10 cellular contexts compared by ENCODE assay signal in genomic region chr17:57518587-57519118, GRCh38.
DNase-seq lines count a peak whose midpoint lies in the region; ATAC-seq and TF ChIP-seq lines count a peak whose summit lies in the region.
"Had no signal": no experiment of that assay in that cellular context is flagged by ENCODE, and none has a peak within 500 bp of the region (broad histone marks: within the 10 kb centered on the region; RNA-seq: fewer than 3 reads in every experiment).

No MANE protein-coding gene starts in this region.

- intact Hi-C loops in psoas muscle (cut with DNase I) = no loop called here

- DNase-seq in HK-2 (ENCODE audit: unreplicated experiment) (peak; percentile 21), NCI-H345 treated with DMSO at 0.1 percent for 48 hours (lab: John Stamatoyannopoulos, UW; ENCODE audit: unreplicated experiment) (peak; percentile 85), glutamatergic neuron (peak; percentile 83), psoas muscle (peak in 1 of 2 donors; percentile 75), HT-29 (ENCODE audit: low spot score) (no peak), NCI-H146 treated with DMSO at 0.1 percent for 48 hours (lab: John Stamatoyannopoulos, UW; ENCODE audit: unreplicated experiment) (no peak)
- DNase-seq in stimulated activated naive CD4-positive, alpha-beta T cell (lab: John Stamatoyannopoulos, UW) = no peak
- DNase-seq: colonic mucosa; stimulated activated CD8-positive, alpha-beta memory T cell treated with anti-CD3 and anti-CD28 coated beads, Interleukin-4, amount 100 ng/mL, for 48 hours had no signal

- peak overlapping the region; percentile 47 for H3K27ac ChIP-seq in psoas muscle
- H3K27ac ChIP-seq: colonic mucosa had no signal

- peaks cover 21% of the 10 kb centered on the region for H3K9me3 Mint-ChIP-seq in glutamatergic neuron (ENCODE audit: unreplicated experiment)

- no peaks in the 10 kb centered on the region for H3K36me3 Mint-ChIP-seq in glutamatergic neuron (ENCODE audit: unreplicated experiment)

- TF ChIP-seq CTCF in glutamatergic neuron (IDR thresholded peaks at IDR 0.05; ENCODE audit: partially characterized antibody, unreplicated experiment) (no peak), psoas muscle (IDR thresholded peaks at IDR 0.05) (no peak)

- H3K27me3 ChIP-seq in psoas muscle (ENCODE audit: insufficient read depth in 3 of 3, low read length in 2 of 3) = no peaks in the 10 kb centered on the region
- H3K27me3 ChIP-seq: colonic mucosa had no signal

- H3K27ac Mint-ChIP-seq in glutamatergic neuron (ENCODE audit: unreplicated experiment) = peak overlapping the region; percentile 99

- H3K4me1 ChIP-seq in psoas muscle = peaks cover 38% of the 10 kb centered on the region
- H3K4me1 ChIP-seq: colonic mucosa had no signal

- H3K4me3 ChIP-seq in psoas muscle = no peak overlapping the region
- H3K4me3 ChIP-seq: colonic mucosa had no signal

- H3K4me3 Mint-ChIP-seq in glutamatergic neuron (ENCODE audit: unreplicated experiment) = peak overlapping the region; percentile 76

- H3K27me3 Mint-ChIP-seq in glutamatergic neuron (ENCODE audit: unreplicated experiment) = peaks cover 22% of the 10 kb centered on the region

- peaks cover 74% of the 10 kb centered on the region for H3K4me1 Mint-ChIP-seq in glutamatergic neuron (ENCODE audit: low read depth, unreplicated experiment)

- H3K9me3 ChIP-seq in psoas muscle = no peaks in the 10 kb centered on the region
- H3K9me3 ChIP-seq: colonic mucosa had no signal

- H3K36me3 ChIP-seq in psoas muscle (ENCODE audit: insufficient read depth in 1 of 2, low read depth in 1 of 2) = no peaks in the 10 kb centered on the region
- H3K36me3 ChIP-seq: colonic mucosa had no signal

- ATAC-seq in psoas muscle = peak; percentile 75 to 82 (median 79)
- no peak for ATAC-seq in GM18498 (IDR thresholded peaks at IDR 0.05; ENCODE audit: unreplicated experiment)

- WGBS in psoas muscle, 3 donors = 34 to 48% (median 38%) methylated on average over 11 of the region's 11 CpGs

Comparison
In these comparisons a context has a peak if more than half of its experiments do, and no peak if none do; other contexts are left out.
1. DNase-seq: peak in HK-2 (single experiment), NCI-H345 treated with DMSO at 0.1 percent for 48 hours (single experiment) and glutamatergic neuron (single experiment); none in HT-29 (single experiment), stimulated activated naive CD4-positive, alpha-beta T cell (0 of 6) and NCI-H146 treated with DMSO at 0.1 percent for 48 hours (single experiment).